Comparison of ENCODE assay signal across 1 cellular context in the genomic region with DNA sequence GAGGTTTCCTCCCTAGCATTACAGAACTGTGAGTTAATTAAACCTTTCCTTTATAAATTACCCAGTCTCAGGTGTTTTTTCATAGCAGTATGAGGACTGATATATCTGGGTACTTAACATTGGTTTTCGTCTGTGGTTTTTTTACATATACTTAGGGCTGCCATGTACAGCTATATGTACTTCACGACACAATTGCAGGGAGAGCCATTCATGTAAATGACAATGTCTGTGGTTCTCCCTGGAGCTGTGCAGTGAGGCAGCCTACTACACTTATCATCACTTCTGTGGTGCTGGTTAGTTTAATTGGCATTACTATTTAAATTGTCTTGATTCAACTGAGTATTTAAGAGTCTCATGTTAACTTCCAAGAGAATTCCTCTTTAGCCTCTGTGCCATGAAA.
TF ChIP-seq lines count a peak whose summit lies in the region.

No MANE protein-coding gene starts in this region.

TF ChIP-seq in HCT116, 20 proteins besides CTCF, POLR2A, EP300 and RAD21:
- TF ChIP-seq, protein P1, sequence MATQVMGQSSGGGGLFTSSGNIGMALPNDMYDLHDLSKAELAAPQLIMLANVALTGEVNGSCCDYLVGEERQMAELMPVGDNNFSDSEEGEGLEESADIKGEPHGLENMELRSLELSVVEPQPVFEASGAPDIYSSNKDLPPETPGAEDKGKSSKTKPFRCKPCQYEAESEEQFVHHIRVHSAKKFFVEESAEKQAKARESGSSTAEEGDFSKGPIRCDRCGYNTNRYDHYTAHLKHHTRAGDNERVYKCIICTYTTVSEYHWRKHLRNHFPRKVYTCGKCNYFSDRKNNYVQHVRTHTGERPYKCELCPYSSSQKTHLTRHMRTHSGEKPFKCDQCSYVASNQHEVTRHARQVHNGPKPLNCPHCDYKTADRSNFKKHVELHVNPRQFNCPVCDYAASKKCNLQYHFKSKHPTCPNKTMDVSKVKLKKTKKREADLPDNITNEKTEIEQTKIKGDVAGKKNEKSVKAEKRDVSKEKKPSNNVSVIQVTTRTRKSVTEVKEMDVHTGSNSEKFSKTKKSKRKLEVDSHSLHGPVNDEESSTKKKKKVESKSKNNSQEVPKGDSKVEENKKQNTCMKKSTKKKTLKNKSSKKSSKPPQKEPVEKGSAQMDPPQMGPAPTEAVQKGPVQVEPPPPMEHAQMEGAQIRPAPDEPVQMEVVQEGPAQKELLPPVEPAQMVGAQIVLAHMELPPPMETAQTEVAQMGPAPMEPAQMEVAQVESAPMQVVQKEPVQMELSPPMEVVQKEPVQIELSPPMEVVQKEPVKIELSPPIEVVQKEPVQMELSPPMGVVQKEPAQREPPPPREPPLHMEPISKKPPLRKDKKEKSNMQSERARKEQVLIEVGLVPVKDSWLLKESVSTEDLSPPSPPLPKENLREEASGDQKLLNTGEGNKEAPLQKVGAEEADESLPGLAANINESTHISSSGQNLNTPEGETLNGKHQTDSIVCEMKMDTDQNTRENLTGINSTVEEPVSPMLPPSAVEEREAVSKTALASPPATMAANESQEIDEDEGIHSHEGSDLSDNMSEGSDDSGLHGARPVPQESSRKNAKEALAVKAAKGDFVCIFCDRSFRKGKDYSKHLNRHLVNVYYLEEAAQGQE (IDR thresholded peaks at IDR 0.05; ENCODE audit: low read depth): no peak
- TF ChIP-seq JUND (IDR thresholded peaks at IDR 0.05) (no peak), ELF1 (IDR thresholded peaks at IDR 0.05; ENCODE audit: borderline replicate concordance, low read depth) (no peak), ZBTB33 (IDR thresholded peaks at IDR 0.05; ENCODE audit: extremely low read depth, insufficient replicate concordance, low read length) (no peak), EZH2 (IDR thresholded peaks at IDR 0.05) (no peak), ATF3 (IDR thresholded peaks at IDR 0.05) (no peak), YY1 (IDR thresholded peaks at IDR 0.05; ENCODE audit: extremely low read depth, insufficient replicate concordance, low read depth, low read length) (no peak), EZH2phosphoT487 (IDR thresholded peaks at IDR 0.05; ENCODE audit: borderline replicate concordance) (no peak), TCF7L2 (IDR thresholded peaks at IDR 0.05; ENCODE audit: borderline replicate concordance, extremely low read depth, insufficient read depth, insufficient read length) (no peak)
